9 cellular contexts compared by ENCODE assay signal in genomic region chr5:81856948-81857928, GRCh38.
DNase-seq lines count a peak whose midpoint lies in the region; ATAC-seq, FAIRE-seq and TF ChIP-seq lines count a peak whose summit lies in the region.
"Had no signal": no experiment of that assay in that cellular context is flagged by ENCODE, and none has a peak within 500 bp of the region (broad histone marks: within the 10 kb centered on the region; RNA-seq: fewer than 3 reads in every experiment).

No MANE protein-coding gene starts in this region.

- H3K9me3 Mint-ChIP-seq in effector memory CD8-positive, alpha-beta T cell, result no peaks in the 10 kb centered on the region
- H3K9me3 Mint-ChIP-seq: memory B cell had no signal

- peaks cover 8 to 11% of the 10 kb centered on the region in 2 donors for H3K4me1 Mint-ChIP-seq in effector memory CD8-positive, alpha-beta T cell (ENCODE audit: low read depth in 2 of 2)

- H3K4me3 Mint-ChIP-seq in effector memory CD8-positive, alpha-beta T cell, result no peak overlapping the region
- H3K4me3 Mint-ChIP-seq: memory B cell had no signal

- no peak for FAIRE-seq in D721Med (lab: Jason Lieb, UNC)
- FAIRE-seq in RCC 7860 (lab: Jason Lieb, UNC), result no peak

- H3K36me3 Mint-ChIP-seq in effector memory CD8-positive, alpha-beta T cell (ENCODE audit: insufficient read depth), result no peaks in the 10 kb centered on the region
- H3K36me3 Mint-ChIP-seq: memory B cell had no signal

- no peaks in the 10 kb centered on the region for H3K9me3 ChIP-seq in mucosa of descending colon

- H3K4me1 ChIP-seq in mucosa of descending colon (ENCODE audit: low read depth), result no peaks in the 10 kb centered on the region

- H3K27ac Mint-ChIP-seq in effector memory CD8-positive, alpha-beta T cell, result no peak overlapping the region
- H3K27ac Mint-ChIP-seq: memory B cell had no signal

- no peak for TF ChIP-seq POLR2A in erythroblast (IDR thresholded peaks at IDR 0.05; ENCODE audit: low read length)

- no peaks in the 10 kb centered on the region for H3K36me3 ChIP-seq in mucosa of descending colon (ENCODE audit: low read depth)

- TF ChIP-seq CTCF in D721Med (IDR thresholded peaks at IDR 0.05; ENCODE audit: insufficient read depth, missing control alignments) (peak; percentile 29), mucosa of descending colon (IDR thresholded peaks at IDR 0.05) (no peak)

- H3K4me3 ChIP-seq in mucosa of descending colon, result no peak overlapping the region

- intact Hi-C loops in mucosa of descending colon (cut with DNase I, micrococcal nuclease), result loop anchor here (10.0 kb wide), 3 partner anchors 308 to 352 kb away; no protein-coding TSS in a partner anchor

- no peaks in the 10 kb centered on the region for H3K27me3 Mint-ChIP-seq in effector memory CD8-positive, alpha-beta T cell
- H3K27me3 Mint-ChIP-seq: memory B cell had no signal

- DNase-seq in D721Med (ENCODE audit: insufficient read length, low spot score) (no peak), HT-29 (ENCODE audit: low spot score) (peak; percentile 88), RCC 7860 (ENCODE audit: low spot score) (peak; percentile 18), erythroblast (lab: John Stamatoyannopoulos, UW) (peak; percentile 24 to 28), mucosa of descending colon (peak; percentile 36 to 55 (median 52)), HPDE6-E6E7 (ENCODE audit: extremely low spot score) (no peak)
- no peak for DNase-seq in effector memory CD8-positive, alpha-beta T cell

- ATAC-seq in mucosa of descending colon (peak; percentile 41), HG02588 (IDR thresholded peaks at IDR 0.05; ENCODE audit: unreplicated experiment) (no peak)
- ATAC-seq in effector memory CD8-positive, alpha-beta T cell (replicated peaks), result no peak

Comparison
In these comparisons a context has a peak if more than half of its experiments do, and no peak if none do; other contexts are left out.
1. DNase-seq: peak in HT-29 (single experiment), RCC 7860 (single experiment), erythroblast (2 of 2) and mucosa of descending colon (3 of 3); none in D721Med (single experiment), HPDE6-E6E7 (single experiment) and effector memory CD8-positive, alpha-beta T cell (0 of 3).